Comparison of ENCODE assay signal across 8 cellular contexts in genomic region chr4:15653864-15654391, GRCh38. TPM values are rescaled to one million over a fixed set of nuclear protein-coding genes. Genes with fewer than 3 reads are reported as not detected.
DNase-seq lines count a peak whose midpoint lies in the region; ATAC-seq, FAIRE-seq and TF ChIP-seq lines count a peak whose summit lies in the region.

No MANE protein-coding gene starts in this region.

- no peak for TF ChIP-seq POLR2A in endothelial cell of umbilical vein (IDR thresholded peaks at IDR 0.05; ENCODE audit: low read depth, low read length)

- dilution Hi-C loops in endothelial cell of umbilical vein (cut with MboI; ENCODE audit: extremely low pct_ligation_motif_present, low sequenced_read_pairs), result no loop called here

- H3K27me3 ChIP-seq in cardiac muscle cell (no peaks in the 10 kb centered on the region), endothelial cell of umbilical vein (ENCODE audit: control insufficient read depth in 2 of 2, insufficient read depth in 2 of 2, low read length in 2 of 2) (no peaks in the 10 kb centered on the region), mucosa of stomach (ENCODE audit: control insufficient read depth, insufficient read depth, low read length) (no peaks in the 10 kb centered on the region)

- peak overlapping the region; percentile 85 for H3K9ac ChIP-seq in SK-N-MC (ENCODE audit: insufficient read length)
- peak overlapping the region; percentile 97 for H3K9ac ChIP-seq in endothelial cell of umbilical vein (replicated peaks; ENCODE audit: extremely low read depth, insufficient read depth, low read length)
- peak overlapping the region; percentile 96 for H3K9ac ChIP-seq in mucosa of stomach (ENCODE audit: low read length)

- BruUV-seq in endothelial cell of umbilical vein (replicated peaks; lab: Mats Ljungman, UMichigan), result TSS peak; percentile 44

- H3K79me2 ChIP-seq in endothelial cell of umbilical vein (ENCODE audit: control insufficient read depth, insufficient read depth, low read length), result peaks cover 60% of the 10 kb centered on the region

- H4K20me1 ChIP-seq in endothelial cell of umbilical vein (replicated peaks; ENCODE audit: control insufficient read depth, extremely low read depth, insufficient read depth, low read length), result peaks cover 3% of the 10 kb centered on the region

- CTCF ChIA-PET in endothelial cell of umbilical vein (lab: Charles Lee), result interaction anchor here (1.0 to 3.4 kb wide), 12 partner anchors 12 to 174 kb away, joined by 3 to 13 read pairs (median 3); no protein-coding TSS in a partner anchor

- peak; percentile 47 for FAIRE-seq in endothelial cell of umbilical vein (lab: Jason Lieb, UNC)

- DNase-seq in cardiac muscle cell (ENCODE audit: low read depth in 1 of 2, low spot score in 1 of 2) (peak; percentile 42 to 83), Right ventricle myocardium inferior (ENCODE audit: missing footprints) (no peak), SK-N-MC (ENCODE audit: low read depth, low spot score) (no peak), endothelial cell of umbilical vein (ENCODE audit: low read depth, low spot score) (peak; percentile 72)
- no peak for DNase-seq in stimulated activated naive CD4-positive, alpha-beta T cell treated with Interleukin-2 at 50 U/mL for 16 hours (lab: John Stamatoyannopoulos, UW)

- intact Hi-C loops in Right ventricle myocardium inferior (cut with DNase I), result loop anchor here (2.0 to 10.0 kb wide), 2 partner anchors 27 to 509 kb away; partner anchors contain the start of gene FAM200B
- intact Hi-C loops in endothelial cell of umbilical vein (cut with micrococcal nuclease), result loop anchor here (1.0 to 10.0 kb wide), 4 partner anchors 36 to 651 kb away; partner anchors contain the start of genes CPEB2 and TAPT1

- H3K4me3 ChIP-seq in cardiac muscle cell (peak overlapping the region; percentile 91), SK-N-MC (peak overlapping the region; percentile 87), endothelial cell of umbilical vein (replicated peaks in 1 of 3; ENCODE audit: insufficient read depth in 1 of 3, low read depth in 1 of 3, low read length in 3 of 3) (peak overlapping the region; percentile 78 to 97 (median 91)), mucosa of stomach (ENCODE audit: low read length) (peak overlapping the region; percentile 94)

- peaks cover 35% of the 10 kb centered on the region for H3K4me1 ChIP-seq in cardiac muscle cell (ENCODE audit: low read depth)
- peaks cover 36% of the 10 kb centered on the region for H3K4me1 ChIP-seq in endothelial cell of umbilical vein (ENCODE audit: control insufficient read depth, extremely low read depth, insufficient read depth, low read length)
- H3K4me1 ChIP-seq in mucosa of stomach (ENCODE audit: control insufficient read depth, insufficient read depth, low read length), result peaks cover 15% of the 10 kb centered on the region

- H3K36me3 ChIP-seq in cardiac muscle cell (no peaks in the 10 kb centered on the region), SK-N-MC (ENCODE audit: insufficient read depth, low read length) (no peaks in the 10 kb centered on the region), endothelial cell of umbilical vein (ENCODE audit: control insufficient read depth in 2 of 2, extremely low read depth in 1 of 2, insufficient read depth in 2 of 2, low read length in 2 of 2) (no peaks in the 10 kb centered on the region), mucosa of stomach (ENCODE audit: control insufficient read depth, insufficient read depth, low read length) (no peaks in the 10 kb centered on the region)

- H3K9me3 ChIP-seq in cardiac muscle cell (ENCODE audit: low read depth), result no peaks in the 10 kb centered on the region
- H3K9me3 ChIP-seq in SK-N-MC (ENCODE audit: low read depth, low read length), result no peaks in the 10 kb centered on the region
- no peaks in the 10 kb centered on the region for H3K9me3 ChIP-seq in endothelial cell of umbilical vein (replicated peaks; ENCODE audit: control insufficient read depth, insufficient read depth, low read length)
- H3K9me3 ChIP-seq in mucosa of stomach (ENCODE audit: control insufficient read depth, low read length), result no peaks in the 10 kb centered on the region

- ATAC-seq in Right ventricle myocardium inferior (no peak), HG03432 (IDR thresholded peaks at IDR 0.05; ENCODE audit: unreplicated experiment) (peak; percentile 29), GM18517 (IDR thresholded peaks at IDR 0.05; ENCODE audit: unreplicated experiment) (no peak)

- H3K9me1 ChIP-seq in endothelial cell of umbilical vein (replicated peaks; ENCODE audit: control insufficient read depth, extremely low read depth, insufficient read depth, low read length), result no peaks in the 10 kb centered on the region

- peak overlapping the region; percentile 94 for H3K4me2 ChIP-seq in endothelial cell of umbilical vein (ENCODE audit: insufficient read depth, low read length)

- TF ChIP-seq CTCF in cardiac muscle cell (IDR thresholded peaks at IDR 0.05; ENCODE audit: low read depth, low read length) (no peak), endothelial cell of umbilical vein (IDR thresholded peaks at IDR 0.05; ENCODE audit: extremely low read depth in 1 of 2, insufficient read depth in 1 of 2, low read depth in 1 of 2, low read length in 2 of 2) (no peak)

- POLR2A ChIA-PET in endothelial cell of umbilical vein (lab: Charles Lee), result interaction anchor here (1.4 kb wide), 1 partner anchor 28 kb away, joined by 3 read pairs; the partner anchor contains the start of gene FAM200B

- H2AFZ ChIP-seq in endothelial cell of umbilical vein (ENCODE audit: low read depth, low read length), result no peak overlapping the region

- H3K27ac ChIP-seq in cardiac muscle cell (peak overlapping the region; percentile 98), SK-N-MC (peak overlapping the region; percentile 88), endothelial cell of umbilical vein (ENCODE audit: insufficient read depth, low read depth, low read length) (peak overlapping the region; percentile 98)

TF ChIP-seq in endothelial cell of umbilical vein, 7 proteins besides CTCF, POLR2A, EP300 and RAD21:
- TF ChIP-seq POLR2AphosphoS5 (IDR thresholded peaks at IDR 0.05; ENCODE audit: insufficient read depth, low read depth, low read length) (no peak), MAX (IDR thresholded peaks at IDR 0.05; ENCODE audit: insufficient read depth, insufficient read length) (no peak), EZH2 (IDR thresholded peaks at IDR 0.05; ENCODE audit: borderline replicate concordance, low read depth, low read length, severe bottlenecking) (no peak), GATA2 (IDR thresholded peaks at IDR 0.05; ENCODE audit: insufficient read depth, insufficient read length, low read depth, low read length) (no peak), JUN (IDR thresholded peaks at IDR 0.05; ENCODE audit: borderline replicate concordance, insufficient read depth, insufficient read length, low read depth) (no peak), FOS (IDR thresholded peaks at IDR 0.05; ENCODE audit: borderline replicate concordance, insufficient read depth, low read length) (no peak), MYC (IDR thresholded peaks at IDR 0.05; ENCODE audit: low read depth, low read length) (no peak)

RNA-seq across cellular contexts. Expression of gene FBXL5, which starts 1.2 kb away (rescaled TPM):
- 55.6 and 66.3 TPM in 2 replicates for total RNA-seq in cardiac muscle cell
- 39.0 and 96.5 TPM in 2 replicates for polyA plus RNA-seq in cardiac muscle cell
- 93.9 TPM for total RNA-seq in Right ventricle myocardium inferior
- total RNA-seq in endothelial cell of umbilical vein, result 60.2 and 64.8 TPM in 2 replicates
- 42.2 and 44.1 TPM in 2 replicates for polyA plus RNA-seq in endothelial cell of umbilical vein
- 40.4 and 40.8 TPM in 2 replicates for polyA plus RNA-seq in endothelial cell of umbilical vein (2011; cell fraction: cytosol; rRNA removed)
- polyA plus RNA-seq in endothelial cell of umbilical vein (2011; cell fraction: nucleus; rRNA removed), result 35.5 and 47.9 TPM in 2 replicates
- polyA plus RNA-seq in endothelial cell of umbilical vein (2012), result 43.9 and 62.3 TPM in 2 replicates
- polyA minus RNA-seq in endothelial cell of umbilical vein, result 75.6 and 101 TPM in 2 replicates
- 13.1 TPM for polyA minus RNA-seq in endothelial cell of umbilical vein (2011; cell fraction: cytosol; rRNA and poly(A)+ RNA removed)
- 65.1 and 76.1 TPM in 2 replicates for polyA minus RNA-seq in endothelial cell of umbilical vein (2011; cell fraction: nucleus; rRNA and poly(A)+ RNA removed)

RNA-seq across cellular contexts. Expression of gene FAM200B, which starts 27.7 kb away (rescaled TPM):
- total RNA-seq in cardiac muscle cell (35.9 and 38.2 TPM in 2 replicates), Right ventricle myocardium inferior (25.2 TPM), endothelial cell of umbilical vein (20.6 and 24.6 TPM in 2 replicates)
- polyA plus RNA-seq in cardiac muscle cell (57.4 and 65.9 TPM in 2 replicates), endothelial cell of umbilical vein (10.7 and 13.9 TPM in 2 replicates)
- 28.5 and 32.3 TPM in 2 replicates for polyA plus RNA-seq in endothelial cell of umbilical vein (2011; cell fraction: cytosol; rRNA removed)
- 20.7 and 29.1 TPM in 2 replicates for polyA plus RNA-seq in endothelial cell of umbilical vein (2011; cell fraction: nucleus; rRNA removed)
- polyA plus RNA-seq in endothelial cell of umbilical vein (2012), result 29.0 and 40.6 TPM in 2 replicates
- polyA minus RNA-seq in endothelial cell of umbilical vein, result 3.2 and 5.7 TPM in 2 replicates
- 11.1 TPM for polyA minus RNA-seq in endothelial cell of umbilical vein (2011; cell fraction: cytosol; rRNA and poly(A)+ RNA removed)
- polyA minus RNA-seq in endothelial cell of umbilical vein (2011; cell fraction: nucleus; rRNA and poly(A)+ RNA removed), result 8.7 and 11.2 TPM in 2 replicates

RNA-seq across cellular contexts. Expression of gene BST1, which starts 48.9 kb away (rescaled TPM):
- total RNA-seq in cardiac muscle cell (0.09 and 0.60 TPM in 2 replicates), Right ventricle myocardium inferior (3.8 TPM), endothelial cell of umbilical vein (6.6 and 10.7 TPM in 2 replicates)
- polyA plus RNA-seq in cardiac muscle cell (0.24 and 0.35 TPM in 2 replicates), endothelial cell of umbilical vein (14.0 and 14.9 TPM in 2 replicates)
- 12.9 and 13.9 TPM in 2 replicates for polyA plus RNA-seq in endothelial cell of umbilical vein (2011; cell fraction: cytosol; rRNA removed)
- polyA plus RNA-seq in endothelial cell of umbilical vein (2011; cell fraction: nucleus; rRNA removed), result 4.9 and 5.7 TPM in 2 replicates
- polyA plus RNA-seq in endothelial cell of umbilical vein (2012), result 16.0 and 18.3 TPM in 2 replicates
- polyA minus RNA-seq in endothelial cell of umbilical vein, result 3.5 and 6.5 TPM in 2 replicates
- not detected for polyA minus RNA-seq in endothelial cell of umbilical vein (2011; cell fraction: cytosol; rRNA and poly(A)+ RNA removed)
- 2.0 and 2.1 TPM in 2 replicates for polyA minus RNA-seq in endothelial cell of umbilical vein (2011; cell fraction: nucleus; rRNA and poly(A)+ RNA removed)

Comparison
In these comparisons a context has a peak if more than half of its experiments do, and no peak if none do; other contexts are left out.
1. DNase-seq: peak in cardiac muscle cell (2 of 2) and endothelial cell of umbilical vein (single experiment); none in Right ventricle myocardium inferior (single experiment), SK-N-MC (single experiment) and stimulated activated naive CD4-positive, alpha-beta T cell treated with Interleukin-2 at 50 U/mL for 16 hours (single experiment).
2. Peak in every context shown above with its lines, with median percentiles within 50 percentile points of each other: H3K27ac ChIP-seq, H3K4me3 ChIP-seq and H3K9ac ChIP-seq.